Comparison of ENCODE assay signal across 9 cellular contexts in genomic region chr16:20866161-20866772, GRCh38. TPM values are rescaled to one million over a fixed set of nuclear protein-coding genes. Genes with fewer than 3 reads are reported as not detected.
A peak's percentile ranks its signal among the peaks of the same experiment; 100 is the strongest.
DNase-seq lines count a peak whose midpoint lies in the region; ATAC-seq and TF ChIP-seq lines count a peak whose summit lies in the region.
"Had no signal": no experiment of that assay in that cellular context is flagged by ENCODE, and none has a peak within 500 bp of the region (broad histone marks: within the 10 kb centered on the region; RNA-seq: fewer than 3 reads in every experiment).

No MANE protein-coding gene starts in this region.

- no peak overlapping the region for H3K4me2 ChIP-seq in mesenchymal stem cell (ENCODE audit: low read length, poor library complexity, severe bottlenecking)

- peaks cover 30% of the 10 kb centered on the region for H3K79me1 ChIP-seq in mesenchymal stem cell (replicated peaks; ENCODE audit: low read length, poor library complexity, severe bottlenecking)

- peak overlapping the region; percentile 30 for H4K91ac ChIP-seq in mesenchymal stem cell (ENCODE audit: low read length)

- peak overlapping the region; percentile 72 for H3K27ac Mint-ChIP-seq in activated CD4-positive, alpha-beta T cell treated with anti-CD3 and anti-CD28 coated beads, Interleukin-2, amount 10 ng/mL, durations not matched to agents 24 days and 14 days
- H3K27ac Mint-ChIP-seq in T-helper 17 cell = no peak overlapping the region

- H3K36me3 ChIP-seq in colonic mucosa = no peaks in the 10 kb centered on the region
- H3K36me3 ChIP-seq in mesenchymal stem cell (ENCODE audit: control insufficient read depth in 1 of 2, insufficient read depth in 2 of 2, low read depth in 1 of 2, low read length in 2 of 2) = peaks cover 18 to 19% of the 10 kb centered on the region in 2 experiments

- no peak overlapping the region for H3K27ac ChIP-seq in colonic mucosa
- H3K27ac ChIP-seq in mesenchymal stem cell (ENCODE audit: low read length, poor library complexity, severe bottlenecking) = peak overlapping the region; percentile 92

- peak overlapping the region; percentile 93 for H2AK5ac ChIP-seq in mesenchymal stem cell (ENCODE audit: low read length, severe bottlenecking)

- H3K4me3 ChIP-seq in colonic mucosa (no peak overlapping the region), mesenchymal stem cell (ENCODE audit: insufficient read depth in 1 of 2, low read depth in 1 of 2, low read length in 2 of 2) (peak overlapping the region in 1 of 2 experiments; percentile 40)

- H3K9me3 ChIP-seq in colonic mucosa = no peaks in the 10 kb centered on the region
- no peaks in the 10 kb centered on the region for H3K9me3 ChIP-seq in mesenchymal stem cell (ENCODE audit: control insufficient read depth, low read length)
- no peaks in the 10 kb centered on the region for H3K9me3 ChIP-seq in T-helper 17 cell (ENCODE audit: control insufficient read depth, low read length, poor library complexity, severe bottlenecking)

- no peak overlapping the region for H2BK15ac ChIP-seq in mesenchymal stem cell (ENCODE audit: low read depth, poor library complexity, severe bottlenecking)

- H2BK5ac ChIP-seq in mesenchymal stem cell (ENCODE audit: low read depth, low read length, poor library complexity, severe bottlenecking) = peak overlapping the region; percentile 15

- H2AFZ ChIP-seq in mesenchymal stem cell (ENCODE audit: low read depth, low read length) = no peak overlapping the region

- H2BK120ac ChIP-seq in mesenchymal stem cell (ENCODE audit: low read depth, low read length) = peak overlapping the region; percentile 77

- DNase-seq in activated CD4-positive, alpha-beta T cell treated with anti-CD3 and anti-CD28 coated beads, Interleukin-2, amount 10 ng/mL, durations not matched to agents 24 days and 14 days = no peak
- DNase-seq in activated CD4-positive, alpha-beta T cell treated with anti-CD3 and anti-CD28 coated beads for 1 hour = no peak
- DNase-seq in NCI-H510A treated with DMSO at 0.1 percent for 48 hours (lab: John Stamatoyannopoulos, UW) (peak; percentile 57), colonic mucosa (peak; percentile 30), mesenchymal stem cell (peak; percentile 82), HEK293T (ENCODE audit: extremely low spot score) (no peak), T-helper 17 cell (no peak)
- DNase-seq: DND-41 had no signal

- H3K4me1 Mint-ChIP-seq in activated CD4-positive, alpha-beta T cell treated with anti-CD3 and anti-CD28 coated beads, Interleukin-2, amount 10 ng/mL, durations not matched to agents 24 days and 14 days = peaks cover 41% of the 10 kb centered on the region
- H3K4me1 Mint-ChIP-seq in T-helper 17 cell = peaks cover 28% of the 10 kb centered on the region

- ATAC-seq in T-helper 17 cell (no peak), GM21367 (IDR thresholded peaks at IDR 0.05; ENCODE audit: unreplicated experiment) (no peak)

- H3K36me3 Mint-ChIP-seq in activated CD4-positive, alpha-beta T cell treated with anti-CD3 and anti-CD28 coated beads, Interleukin-2, amount 10 ng/mL, durations not matched to agents 24 days and 14 days (ENCODE audit: low read depth) = peaks cover 47% of the 10 kb centered on the region
- H3K36me3 Mint-ChIP-seq in T-helper 17 cell (ENCODE audit: low read depth) = peaks cover 6% of the 10 kb centered on the region

- H3K9ac ChIP-seq in colonic mucosa (ENCODE audit: low read depth in 2 of 2, low read length in 2 of 2) (no peak overlapping the region), mesenchymal stem cell (ENCODE audit: low read length) (peak overlapping the region; percentile 97)

- no peak overlapping the region for H3K4me3 Mint-ChIP-seq in activated CD4-positive, alpha-beta T cell treated with anti-CD3 and anti-CD28 coated beads, Interleukin-2, amount 10 ng/mL, durations not matched to agents 24 days and 14 days
- H3K4me3 Mint-ChIP-seq in T-helper 17 cell = no peak overlapping the region

- no peaks in the 10 kb centered on the region for H3K27me3 Mint-ChIP-seq in activated CD4-positive, alpha-beta T cell treated with anti-CD3 and anti-CD28 coated beads, Interleukin-2, amount 10 ng/mL, durations not matched to agents 24 days and 14 days
- H3K27me3 Mint-ChIP-seq in T-helper 17 cell = no peaks in the 10 kb centered on the region

- intact Hi-C loops in activated CD4-positive, alpha-beta T cell treated with anti-CD3 and anti-CD28 coated beads, Interleukin-2, amount 10 ng/mL, durations not matched to agents 24 days and 14 days (cut with micrococcal nuclease) = no loop called here
- intact Hi-C loops in colonic mucosa (cut with DNase I) = no loop called here

- CTCF ChIA-PET in HEK293T (lab: Yijun Ruan, JAX) = no interaction called here

- H3K14ac ChIP-seq in mesenchymal stem cell (ENCODE audit: low read length in 2 of 2) = no peak overlapping the region

- H3K18ac ChIP-seq in mesenchymal stem cell (ENCODE audit: low read depth in 1 of 2, low read length in 2 of 2) = peak overlapping the region; percentile 45 to 58

- POLR2A ChIA-PET in HEK293T (lab: Yijun Ruan, JAX) = interaction anchor here (1.1 to 2.4 kb wide), 2 partner anchors 34 to 60 kb away, joined by 3 to 9 read pairs; partner anchors contain the start of genes DCUN1D3, ERI2, LYRM1 and REXO5

- H3K23ac ChIP-seq in mesenchymal stem cell (ENCODE audit: low read length in 2 of 2) = no peak overlapping the region

- peak overlapping the region in 1 of 2 experiments; percentile 57 for H2BK12ac ChIP-seq in mesenchymal stem cell (ENCODE audit: low read length in 2 of 2)

- peaks cover 4% of the 10 kb centered on the region for H3K9me3 Mint-ChIP-seq in activated CD4-positive, alpha-beta T cell treated with anti-CD3 and anti-CD28 coated beads, Interleukin-2, amount 10 ng/mL, durations not matched to agents 24 days and 14 days

- peak overlapping the region; percentile 63 to 66 for H3K4ac ChIP-seq in mesenchymal stem cell (ENCODE audit: low read depth in 1 of 2, low read length in 2 of 2)

- no peak for TF ChIP-seq CTCF in colonic mucosa (IDR thresholded peaks at IDR 0.05)

- peak overlapping the region; percentile 33 for H4K8ac ChIP-seq in mesenchymal stem cell (ENCODE audit: low read length)

- H3K27me3 ChIP-seq in colonic mucosa = no peaks in the 10 kb centered on the region
- H3K27me3 ChIP-seq in mesenchymal stem cell (ENCODE audit: control insufficient read depth in 1 of 2, insufficient read depth in 1 of 2, low read length in 2 of 2) = no peaks in the 10 kb centered on the region

- 50% methylated on average over 5 of the region's 6 CpGs for WGBS in mesenchymal stem cell

- H3K4me1 ChIP-seq in colonic mucosa = peaks cover 6% of the 10 kb centered on the region
- H3K4me1 ChIP-seq in mesenchymal stem cell (ENCODE audit: control insufficient read depth, insufficient read depth, low read depth, low read length) = peaks cover 21% of the 10 kb centered on the region

TF ChIP-seq in HEK293T, 16 proteins besides CTCF, POLR2A, EP300 and RAD21:
- TF ChIP-seq BHLHE40 (IDR thresholded peaks at IDR 0.05; ENCODE audit: borderline replicate concordance) = no peak
- no peak for TF ChIP-seq SP1 (IDR thresholded peaks at IDR 0.05)

RNA-seq across cellular contexts. Expression of gene DCUN1D3, which starts 33.9 kb away (rescaled TPM):
- total RNA-seq in activated CD4-positive, alpha-beta T cell treated with anti-CD3 and anti-CD28 coated beads, Interleukin-2, amount 10 ng/mL, durations not matched to agents 24 days and 14 days = 10.8 and 12.3 TPM in 2 replicates
- 10 to 100 TPM in 1 of 2 donors, 1 to 10 TPM in 1; 6.0 to 15.0 TPM for total RNA-seq in colonic mucosa
- 7.9 TPM for polyA plus RNA-seq in mesenchymal stem cell (2013, experiment 1 of 2)
- polyA plus RNA-seq in mesenchymal stem cell (2013, experiment 2 of 2) = 8.2 TPM
- 1 to 10 TPM; 3.9 to 4.0 TPM for total RNA-seq in T-helper 17 cell

RNA-seq across cellular contexts. Expression of gene LYRM1, which starts 34.3 kb away (rescaled TPM):
- 20.9 and 26.5 TPM in 2 replicates for total RNA-seq in activated CD4-positive, alpha-beta T cell treated with anti-CD3 and anti-CD28 coated beads, Interleukin-2, amount 10 ng/mL, durations not matched to agents 24 days and 14 days
- total RNA-seq in colonic mucosa = 10 to 100 TPM; 17.6 to 21.2 TPM
- polyA plus RNA-seq in mesenchymal stem cell (2013, experiment 1 of 2) = 17.2 TPM
- 14.6 TPM for polyA plus RNA-seq in mesenchymal stem cell (2013, experiment 2 of 2)
- 10 to 100 TPM; 15.0 to 20.1 TPM for total RNA-seq in T-helper 17 cell

RNA-seq across cellular contexts. Expression of gene REXO5, which starts 59.9 kb away (rescaled TPM):
- 9.3 and 11.7 TPM in 2 replicates for total RNA-seq in activated CD4-positive, alpha-beta T cell treated with anti-CD3 and anti-CD28 coated beads, Interleukin-2, amount 10 ng/mL, durations not matched to agents 24 days and 14 days
- total RNA-seq in colonic mucosa = 10 to 100 TPM in 1 of 2 donors, 1 to 10 TPM in 1; 2.9 to 10.9 TPM
- 0.88 TPM for polyA plus RNA-seq in mesenchymal stem cell (2013, experiment 1 of 2)
- polyA plus RNA-seq in mesenchymal stem cell (2013, experiment 2 of 2) = 1.2 TPM
- 1 to 10 TPM in 1 of 2 donors, not detected in 1; 1.6 TPM for total RNA-seq in T-helper 17 cell

RNA-seq across cellular contexts. Expression of gene ERI2, which starts 60.0 kb away (rescaled TPM):
- 15.1 and 15.7 TPM in 2 replicates for total RNA-seq in activated CD4-positive, alpha-beta T cell treated with anti-CD3 and anti-CD28 coated beads, Interleukin-2, amount 10 ng/mL, durations not matched to agents 24 days and 14 days
- total RNA-seq in colonic mucosa = 10 to 100 TPM; 28.7 to 43.8 TPM
- 5.4 TPM for polyA plus RNA-seq in mesenchymal stem cell (2013, experiment 1 of 2)
- 5.5 TPM for polyA plus RNA-seq in mesenchymal stem cell (2013, experiment 2 of 2)
- 1 to 10 TPM; 2.1 to 2.3 TPM for total RNA-seq in T-helper 17 cell

Comparison
In these comparisons a context has a peak if more than half of its experiments do, and no peak if none do; other contexts are left out.
1. DNase-seq: peak in NCI-H510A treated with DMSO at 0.1 percent for 48 hours (single experiment), colonic mucosa (single experiment) and mesenchymal stem cell (single experiment); none in activated CD4-positive, alpha-beta T cell treated with anti-CD3 and anti-CD28 coated beads, Interleukin-2, amount 10 ng/mL, durations not matched to agents 24 days and 14 days (single experiment), activated CD4-positive, alpha-beta T cell treated with anti-CD3 and anti-CD28 coated beads for 1 hour (single experiment), HEK293T (single experiment) and T-helper 17 cell (0 of 3).